6 cellular contexts compared by ENCODE assay signal in genomic region chr1:145762001-145762400, GRCh38. TPM values are rescaled to one million over a fixed set of nuclear protein-coding genes. Genes with fewer than 3 reads are reported as not detected.
"Had no signal": no experiment of that assay in that cellular context is flagged by ENCODE, and none has a peak within 500 bp of the region (broad histone marks: within the 10 kb centered on the region; RNA-seq: fewer than 3 reads in every experiment).

No MANE protein-coding gene starts in this region.

RNA-seq across cellular contexts. Expression of gene CD160, which starts 42.7 kb away (rescaled TPM):
- total RNA-seq: GM23248, GM23338, H1, H4, H9, HFFc6 had no signal
- polyA plus RNA-seq: H1 had no signal

RNA-seq across cellular contexts. Expression of gene PDZK1, which starts 54.8 kb away (rescaled TPM):
- total RNA-seq: GM23338, H1, H4, H9 had no signal
